Comparison of ENCODE assay signal across 8 cellular contexts in genomic region chr6:17281100-17281496, GRCh38. TPM values are rescaled to one million over a fixed set of nuclear protein-coding genes. Genes with fewer than 3 reads are reported as not detected.
DNase-seq lines count a peak whose midpoint lies in the region; ATAC-seq and TF ChIP-seq lines count a peak whose summit lies in the region.

Gene RBM24, plus strand, starts transcription at chr6:17281361. Its CDS starts 221 bp downstream, at chr6:17281582.

- no peaks in the 10 kb centered on the region for H3K9me3 Mint-ChIP-seq in activated CD4-positive, alpha-beta T cell treated with anti-CD3 and anti-CD28 coated beads, Interleukin-2, amount 10 ng/mL, durations not matched to agents 7 days and 5 days

- POLR2A ChIA-PET in activated CD4-positive, alpha-beta T cell treated with anti-CD3 and anti-CD28 coated beads, Interleukin-2, amount 10 ng/mL, durations not matched to agents 7 days and 5 days (lab: Charles Lee): no interaction called here

- DNase-seq in CD1c-positive myeloid dendritic cell (ENCODE audit: extremely low spot score): peak; percentile 34
- peak; percentile 34 for DNase-seq in KBM-7
- peak; percentile 43 for DNase-seq in activated CD4-positive, alpha-beta T cell treated with anti-CD3 and anti-CD28 coated beads, Interleukin-2, amount 10 ng/mL, durations not matched to agents 7 days and 5 days
- peak; percentile 56 to 57 for DNase-seq in erythroblast (lab: John Stamatoyannopoulos, UW)
- peak; percentile 16 for DNase-seq in midbrain (lab: John Stamatoyannopoulos, UW)
- peak; percentile 45 for DNase-seq in stimulated activated naive CD8-positive, alpha-beta T cell treated with anti-CD3 and anti-CD28 coated beads, Interleukin-15, Interleukin-2, amounts not matched to agents 100 U/mL and 50 U/mL, for 24 hours
- no peak for DNase-seq in NCI-H510A (lab: John Stamatoyannopoulos, UW)

- peak within 1 kb of the TSS; percentile 61 for H3K4me3 Mint-ChIP-seq in activated CD4-positive, alpha-beta T cell treated with anti-CD3 and anti-CD28 coated beads, Interleukin-2, amount 10 ng/mL, durations not matched to agents 7 days and 5 days

- no peaks in the 10 kb centered on the region for H3K36me3 Mint-ChIP-seq in activated CD4-positive, alpha-beta T cell treated with anti-CD3 and anti-CD28 coated beads, Interleukin-2, amount 10 ng/mL, durations not matched to agents 7 days and 5 days (ENCODE audit: low read depth)

- ATAC-seq in stimulated activated naive CD8-positive, alpha-beta T cell treated with anti-CD3 and anti-CD28 coated beads, Interleukin-15, Interleukin-2, amounts not matched to agents 100 U/mL and 50 U/mL, for 24 hours: peak; percentile 28
- ATAC-seq in HG02870 (IDR thresholded peaks at IDR 0.05; ENCODE audit: unreplicated experiment): no peak

- no peak for TF ChIP-seq POLR2A in erythroblast (IDR thresholded peaks at IDR 0.05; ENCODE audit: low read length)

- H3K27me3 Mint-ChIP-seq in activated CD4-positive, alpha-beta T cell treated with anti-CD3 and anti-CD28 coated beads, Interleukin-2, amount 10 ng/mL, durations not matched to agents 7 days and 5 days: peaks cover 62% of the 10 kb centered on the region

- H3K27ac Mint-ChIP-seq in activated CD4-positive, alpha-beta T cell treated with anti-CD3 and anti-CD28 coated beads, Interleukin-2, amount 10 ng/mL, durations not matched to agents 7 days and 5 days: peak within 1 kb of the TSS; percentile 9

- peaks cover 13% of the 10 kb centered on the region for H3K4me1 Mint-ChIP-seq in activated CD4-positive, alpha-beta T cell treated with anti-CD3 and anti-CD28 coated beads, Interleukin-2, amount 10 ng/mL, durations not matched to agents 7 days and 5 days

- CTCF ChIA-PET in activated CD4-positive, alpha-beta T cell treated with anti-CD3 and anti-CD28 coated beads, Interleukin-2, amount 10 ng/mL, durations not matched to agents 7 days and 5 days (lab: Charles Lee): no interaction called here

- in situ Hi-C loops in KBM-7 (cut with MboI; ENCODE audit: low pct_unique_long_range_greater_than_20kb, low sequenced_read_pairs): no loop called here

RNA-seq across cellular contexts. Expression of gene RBM24, which starts in this region (rescaled TPM):
- not detected for total RNA-seq in activated CD4-positive, alpha-beta T cell treated with anti-CD3 and anti-CD28 coated beads, Interleukin-2, amount 10 ng/mL, durations not matched to agents 7 days and 5 days

Comparison
In these comparisons a context has a peak if more than half of its experiments do, and no peak if none do; other contexts are left out.
1. Peak in DNase-seq in activated CD4-positive, alpha-beta T cell treated with anti-CD3 and anti-CD28 coated beads, Interleukin-2, amount 10 ng/mL, durations not matched to agents 7 days and 5 days; RNA of the gene not detected or under 1 TPM.